Comparison of ENCODE assay signal across 19 cellular contexts in genomic region chr2:30368258-30368657, GRCh38.
DNase-seq lines count a peak whose midpoint lies in the region; ATAC-seq and TF ChIP-seq lines count a peak whose summit lies in the region.
"Had no signal": no experiment of that assay in that cellular context is flagged by ENCODE, and none has a peak within 500 bp of the region (broad histone marks: within the 10 kb centered on the region; RNA-seq: fewer than 3 reads in every experiment).

No MANE protein-coding gene starts in this region.

- intact Hi-C loops in vagina (cut with DNase I): no loop called here

- H3K4ac ChIP-seq in mesenchymal stem cell (ENCODE audit: low read depth in 1 of 2, low read length in 2 of 2): no peak overlapping the region

- no peak overlapping the region for H3K9ac ChIP-seq in mesenchymal stem cell (ENCODE audit: low read length)

- peak; percentile 45 for DNase-seq in activated CD8-positive, alpha-beta memory T cell treated with anti-CD3 and anti-CD28 coated beads, Interleukin-2, amount 50 U/mL, for 48 hours
- no peak for DNase-seq in activated CD8-positive, alpha-beta memory T cell treated with anti-CD3 and anti-CD28 coated beads, Interleukin-2, amount 50 U/mL, for 4 hours
- DNase-seq in ecto neural progenitor cell (ENCODE audit: low spot score): peak; percentile 16
- DNase-seq in mesenchymal stem cell: peak; percentile 86
- DNase-seq in vagina (ENCODE audit: extremely low spot score in 2 of 2): peak in 1 of 2 donors; percentile 81
- no peak for DNase-seq in activated CD4-positive, CD25-positive, alpha-beta regulatory T cell (lab: John Stamatoyannopoulos, UW)
- no peak for DNase-seq in glutamatergic neuron
- DNase-seq: activated CD4-positive, alpha-beta T cell treated with anti-CD3 and anti-CD28 coated beads, Interleukin-2, amount 10 ng/mL, durations not matched to agents 24 days and 14 days; activated naive CD8-positive, alpha-beta T cell treated with anti-CD3 and anti-CD28 coated beads, Interleukin-2, amount 10 ng/mL, durations not matched to agents 7 days and 5 days; activated T-cell treated with anti-CD3 and anti-CD28 coated beads, Interleukin-2, amount 50 U/mL, for 24 hours; CD4-positive, alpha-beta memory T cell; NCI-H2171 treated with DMSO at 0.1 percent for 48 hours; NK-92 treated with Interleukin-12 subunit alpha and Interleukin-12 subunit beta, amount 100 ng/mL, for 24 hours had no signal

- H4K8ac ChIP-seq in mesenchymal stem cell (ENCODE audit: low read length): no peak overlapping the region

- H3K4me1 ChIP-seq in mesenchymal stem cell (ENCODE audit: control insufficient read depth, insufficient read depth, low read depth, low read length) (peaks cover 6% of the 10 kb centered on the region), vagina (peaks cover 26% of the 10 kb centered on the region)

- H3K27ac ChIP-seq in mesenchymal stem cell (ENCODE audit: low read length, poor library complexity, severe bottlenecking) (no peak overlapping the region), vagina (peak overlapping the region; percentile 20)
- H3K27ac ChIP-seq: 22Rv1, epithelial cell of prostate, neutrophil had no signal

- peak overlapping the region in 1 of 2 experiments; percentile 41 for H3K18ac ChIP-seq in mesenchymal stem cell (ENCODE audit: low read depth in 1 of 2, low read length in 2 of 2)

- 37% methylated on average over 5 of the region's 5 CpGs for WGBS in mesenchymal stem cell

- H2BK15ac ChIP-seq in mesenchymal stem cell (ENCODE audit: low read depth, poor library complexity, severe bottlenecking): no peak overlapping the region

- no peak overlapping the region for H4K91ac ChIP-seq in mesenchymal stem cell (ENCODE audit: low read length)

- TF ChIP-seq CTCF in vagina (IDR thresholded peaks at IDR 0.05): no peak
- no peak for TF ChIP-seq CTCF in glutamatergic neuron (IDR thresholded peaks at IDR 0.05; ENCODE audit: partially characterized antibody, unreplicated experiment)

- no peaks in the 10 kb centered on the region for H3K9me3 ChIP-seq in mesenchymal stem cell (ENCODE audit: control insufficient read depth, low read length)
- H3K9me3 ChIP-seq in vagina: no peaks in the 10 kb centered on the region
- H3K9me3 ChIP-seq: neutrophil had no signal

- no peaks in the 10 kb centered on the region for H3K36me3 ChIP-seq in mesenchymal stem cell (ENCODE audit: control insufficient read depth in 1 of 2, insufficient read depth in 2 of 2, low read depth in 1 of 2, low read length in 2 of 2)
- H3K36me3 ChIP-seq in vagina: no peaks in the 10 kb centered on the region
- H3K36me3 ChIP-seq: neutrophil had no signal

- peaks cover 2% of the 10 kb centered on the region for H3K27me3 Mint-ChIP-seq in glutamatergic neuron (ENCODE audit: unreplicated experiment)
- H3K27me3 Mint-ChIP-seq: activated CD4-positive, alpha-beta T cell treated with anti-CD3 and anti-CD28 coated beads, Interleukin-2, amount 10 ng/mL, durations not matched to agents 24 days and 14 days; activated naive CD8-positive, alpha-beta T cell treated with anti-CD3 and anti-CD28 coated beads, Interleukin-2, amount 10 ng/mL, durations not matched to agents 7 days and 5 days; activated T-cell treated with anti-CD3 and anti-CD28 coated beads, Interleukin-2, amount 50 U/mL, for 24 hours; CD4-positive, alpha-beta memory T cell had no signal

- H3K9me3 Mint-ChIP-seq in glutamatergic neuron (ENCODE audit: unreplicated experiment): no peaks in the 10 kb centered on the region
- H3K9me3 Mint-ChIP-seq: activated naive CD8-positive, alpha-beta T cell treated with anti-CD3 and anti-CD28 coated beads, Interleukin-2, amount 10 ng/mL, durations not matched to agents 7 days and 5 days; activated T-cell treated with anti-CD3 and anti-CD28 coated beads, Interleukin-2, amount 50 U/mL, for 24 hours; CD4-positive, alpha-beta memory T cell had no signal

- no peak for ATAC-seq in HG02852 (IDR thresholded peaks at IDR 0.05; ENCODE audit: unreplicated experiment)
- ATAC-seq: Right ventricle myocardium inferior had no signal

- H3K4me3 ChIP-seq in mesenchymal stem cell (ENCODE audit: insufficient read depth in 1 of 2, low read depth in 1 of 2, low read length in 2 of 2) (no peak overlapping the region), vagina (no peak overlapping the region)
- H3K4me3 ChIP-seq: skin epidermis had no signal

- H3K23ac ChIP-seq in mesenchymal stem cell (ENCODE audit: low read length in 2 of 2): no peak overlapping the region

- no peak for TF ChIP-seq POLR2A in vagina (IDR thresholded peaks at IDR 0.05)

- no peak overlapping the region for H2AFZ ChIP-seq in mesenchymal stem cell (ENCODE audit: low read depth, low read length)

- no peaks in the 10 kb centered on the region for H3K4me1 Mint-ChIP-seq in glutamatergic neuron (ENCODE audit: low read depth, unreplicated experiment)

- no peak overlapping the region for H2BK120ac ChIP-seq in mesenchymal stem cell (ENCODE audit: low read depth, low read length)

- H3K79me1 ChIP-seq in mesenchymal stem cell (replicated peaks; ENCODE audit: low read length, poor library complexity, severe bottlenecking): no peaks in the 10 kb centered on the region

- H3K27me3 ChIP-seq in mesenchymal stem cell (ENCODE audit: control insufficient read depth in 1 of 2, insufficient read depth in 1 of 2, low read length in 2 of 2): no peaks in the 10 kb centered on the region
- H3K27me3 ChIP-seq in vagina: no peaks in the 10 kb centered on the region

- H3K36me3 Mint-ChIP-seq in glutamatergic neuron (ENCODE audit: unreplicated experiment): no peaks in the 10 kb centered on the region
- H3K36me3 Mint-ChIP-seq: activated naive CD8-positive, alpha-beta T cell treated with anti-CD3 and anti-CD28 coated beads, Interleukin-2, amount 10 ng/mL, durations not matched to agents 7 days and 5 days; CD4-positive, alpha-beta memory T cell had no signal

- no peak overlapping the region for H2BK12ac ChIP-seq in mesenchymal stem cell (ENCODE audit: low read length in 2 of 2)

- no peak overlapping the region for H2BK5ac ChIP-seq in mesenchymal stem cell (ENCODE audit: low read depth, low read length, poor library complexity, severe bottlenecking)

- H3K27ac Mint-ChIP-seq in glutamatergic neuron (ENCODE audit: unreplicated experiment): no peak overlapping the region
- H3K27ac Mint-ChIP-seq: activated CD4-positive, alpha-beta T cell treated with anti-CD3 and anti-CD28 coated beads, Interleukin-2, amount 10 ng/mL, durations not matched to agents 24 days and 14 days; activated naive CD8-positive, alpha-beta T cell treated with anti-CD3 and anti-CD28 coated beads, Interleukin-2, amount 10 ng/mL, durations not matched to agents 7 days and 5 days; activated T-cell treated with anti-CD3 and anti-CD28 coated beads, Interleukin-2, amount 50 U/mL, for 24 hours had no signal

- no peak overlapping the region for H3K4me2 ChIP-seq in mesenchymal stem cell (ENCODE audit: low read length, poor library complexity, severe bottlenecking)

- H3K14ac ChIP-seq in mesenchymal stem cell (ENCODE audit: low read length in 2 of 2): no peak overlapping the region

- H3K4me3 Mint-ChIP-seq in glutamatergic neuron (ENCODE audit: unreplicated experiment): no peak overlapping the region
- H3K4me3 Mint-ChIP-seq: activated CD4-positive, alpha-beta T cell treated with anti-CD3 and anti-CD28 coated beads, Interleukin-2, amount 10 ng/mL, durations not matched to agents 24 days and 14 days; activated naive CD8-positive, alpha-beta T cell treated with anti-CD3 and anti-CD28 coated beads, Interleukin-2, amount 10 ng/mL, durations not matched to agents 7 days and 5 days; activated T-cell treated with anti-CD3 and anti-CD28 coated beads, Interleukin-2, amount 50 U/mL, for 24 hours; CD4-positive, alpha-beta memory T cell had no signal

- no peak overlapping the region for H2AK5ac ChIP-seq in mesenchymal stem cell (ENCODE audit: low read length, severe bottlenecking)

Comparison
In these comparisons a context has a peak if more than half of its experiments do, and no peak if none do; other contexts are left out.
1. DNase-seq: peak in activated CD8-positive, alpha-beta memory T cell treated with anti-CD3 and anti-CD28 coated beads, Interleukin-2, amount 50 U/mL, for 48 hours (single experiment), ecto neural progenitor cell (single experiment) and mesenchymal stem cell (single experiment); none in activated CD8-positive, alpha-beta memory T cell treated with anti-CD3 and anti-CD28 coated beads, Interleukin-2, amount 50 U/mL, for 4 hours (single experiment), activated CD4-positive, CD25-positive, alpha-beta regulatory T cell (0 of 4) and glutamatergic neuron (single experiment).